In genomic region chr10:60611291-60611747, GRCh38 we compare ENCODE assay signal across 2 cellular contexts.
TF ChIP-seq lines count a peak whose summit lies in the region.

No MANE protein-coding gene starts in this region.

TF ChIP-seq in HCT116, 20 proteins besides CTCF, POLR2A, EP300 and RAD21 (continued from another document):
- TF ChIP-seq REST (IDR thresholded peaks at IDR 0.05; ENCODE audit: low read depth) = no peak
- TF ChIP-seq ZBTB33 (IDR thresholded peaks at IDR 0.05; ENCODE audit: extremely low read depth, insufficient replicate concordance, low read length) = no peak
- TF ChIP-seq SP1 (IDR thresholded peaks at IDR 0.05; ENCODE audit: low read depth) = peak; percentile 56
- TF ChIP-seq JUND (IDR thresholded peaks at IDR 0.05) = peak; percentile 87
- peak; percentile 29; the same call in 1 of the 2 replicates for TF ChIP-seq CBX3 (IDR thresholded peaks at IDR 0.05; ENCODE audit: low read depth)
- TF ChIP-seq ATF3 (IDR thresholded peaks at IDR 0.05) = no peak
- peak; percentile 67 for TF ChIP-seq CEBPB (IDR thresholded peaks at IDR 0.05; ENCODE audit: low read depth)
- no peak for TF ChIP-seq YY1 (IDR thresholded peaks at IDR 0.05; ENCODE audit: extremely low read depth, insufficient replicate concordance, low read depth, low read length)
- peak; percentile 62 for TF ChIP-seq TCF7L2 (IDR thresholded peaks at IDR 0.05; ENCODE audit: borderline replicate concordance, extremely low read depth, insufficient read depth, insufficient read length)
- TF ChIP-seq SIN3A (IDR thresholded peaks at IDR 0.05; ENCODE audit: low read depth) = peak; percentile 70
- no peak for TF ChIP-seq EZH2phosphoT487 (IDR thresholded peaks at IDR 0.05; ENCODE audit: borderline replicate concordance)
- TF ChIP-seq EZH2 (IDR thresholded peaks at IDR 0.05) = no peak
- peak; percentile 93 for TF ChIP-seq FOSL1 (IDR thresholded peaks at IDR 0.05; ENCODE audit: low read depth)
- no peak for TF ChIP-seq ZFX (IDR thresholded peaks at IDR 0.05)
- TF ChIP-seq ZNF274 (IDR thresholded peaks at IDR 0.05; ENCODE audit: low read depth, low read length) = no peak
- no peak for TF ChIP-seq ELF1 (IDR thresholded peaks at IDR 0.05; ENCODE audit: borderline replicate concordance, low read depth)
- TF ChIP-seq MAX (IDR thresholded peaks at IDR 0.05) = peak; percentile 35; the same call in 1 of the 2 replicates
- no peak; the same call in 1 of the 2 replicates for TF ChIP-seq POLR2AphosphoS5 (IDR thresholded peaks at IDR 0.05; ENCODE audit: low read depth, low read length)
- TF ChIP-seq EGR1 (IDR thresholded peaks at IDR 0.05; ENCODE audit: low read depth) = no peak

TF ChIP-seq in SK-N-SH, 30 proteins besides CTCF, POLR2A, EP300 and RAD21 (continued from another document):
- TF ChIP-seq USF1 (IDR thresholded peaks at IDR 0.05; ENCODE audit: borderline replicate concordance, low read depth) = no peak
- peak; percentile 88 for TF ChIP-seq JUND (IDR thresholded peaks at IDR 0.05)
- TF ChIP-seq MAX (IDR thresholded peaks at IDR 0.05; ENCODE audit: low read depth) = peak; percentile 48; the same call in 1 of the 2 replicates
TF ChIP-seq in SK-N-SH: peak in this region for 9.
